Comparison of ENCODE assay signal across 17 cellular contexts in the genomic region with DNA sequence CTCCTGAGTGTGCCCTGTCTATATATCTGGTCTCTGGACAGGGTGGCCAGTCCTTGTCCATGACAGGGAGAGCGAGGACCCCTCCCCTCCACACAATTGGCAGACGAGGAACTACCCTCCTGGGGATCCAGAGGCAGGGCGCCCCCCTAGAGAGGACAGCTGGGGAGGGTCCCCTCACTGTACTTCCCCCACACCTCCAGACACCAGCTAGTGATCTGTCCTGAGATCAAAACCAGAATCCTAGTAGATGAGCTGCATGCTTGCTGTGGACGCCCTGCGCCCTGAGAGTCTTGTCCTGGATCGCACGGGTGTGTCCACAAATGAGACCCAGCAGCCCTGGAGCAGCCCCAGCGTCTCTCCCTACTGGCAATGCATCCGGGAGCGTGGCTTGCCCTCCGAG.
"Had no signal": no experiment of that assay in that cellular context is flagged by ENCODE, and none has a peak within 500 bp of the region (broad histone marks: within the 10 kb centered on the region; RNA-seq: fewer than 3 reads in every experiment).

No MANE protein-coding gene starts in this region.

- H3K4me3 Mint-ChIP-seq: dendritic cell treated with granulocyte-macrophage colony-stimulating factor and Interleukin-4, amounts not matched to agents 40 ng/mL and 50 ng/mL, for 4 days; naive thymus-derived CD4-positive, alpha-beta T cell had no signal

- DNase-seq: central memory CD4-positive, alpha-beta T cell; foreskin keratinocyte; head of caudate nucleus; left colon; mesendoderm; naive thymus-derived CD4-positive, alpha-beta T cell; nephron progenitor cell; spleen; stimulated activated CD4-positive, alpha-beta T cell treated with anti-CD3 and anti-CD28 coated beads, Interleukin-15, amount 100 ng/mL, for 24 hours; stimulated activated CD4-positive, alpha-beta T cell treated with anti-CD3 and anti-CD28 coated beads, Interleukin-1b, Interleukin-23, amount 100 ng/mL, for 48 hours; stimulated activated CD4-positive, alpha-beta T cell treated with anti-CD3 and anti-CD28 coated beads, Interleukin-4, amount 100 ng/mL, for 4 hours; stimulated activated naive CD4-positive, alpha-beta T cell; transverse colon had no signal

- H3K36me3 Mint-ChIP-seq: naive thymus-derived CD4-positive, alpha-beta T cell had no signal

- H3K27me3 Mint-ChIP-seq: dendritic cell treated with granulocyte-macrophage colony-stimulating factor and Interleukin-4, amounts not matched to agents 40 ng/mL and 50 ng/mL, for 4 days had no signal

- H3K27ac Mint-ChIP-seq: dendritic cell treated with granulocyte-macrophage colony-stimulating factor and Interleukin-4, amounts not matched to agents 40 ng/mL and 50 ng/mL, for 4 days; naive thymus-derived CD4-positive, alpha-beta T cell; nephron progenitor cell had no signal

- H3K9me3 Mint-ChIP-seq: dendritic cell treated with granulocyte-macrophage colony-stimulating factor and Interleukin-4, amounts not matched to agents 40 ng/mL and 50 ng/mL, for 4 days; nephron progenitor cell had no signal

- ATAC-seq: foreskin keratinocyte; left colon; naive thymus-derived CD4-positive, alpha-beta T cell had no signal

- H3K9me3 ChIP-seq: neutrophil, spleen, suprapubic skin, transverse colon had no signal

- H2AFZ ChIP-seq: hepatocyte had no signal

- H3K79me2 ChIP-seq: hepatocyte had no signal

- H3K27me3 ChIP-seq: foreskin keratinocyte, hepatocyte, neutrophil, transverse colon had no signal

- H3K4me1 Mint-ChIP-seq: naive thymus-derived CD4-positive, alpha-beta T cell had no signal

- H3K4me2 ChIP-seq: hepatocyte had no signal

- H3K4me3 ChIP-seq: hepatocyte, spleen, suprapubic skin, transverse colon had no signal

- H3K36me3 ChIP-seq: neutrophil, spleen, suprapubic skin, transverse colon had no signal

- H3K4me1 ChIP-seq: foreskin keratinocyte, spleen, suprapubic skin had no signal

- H3K27ac ChIP-seq: foreskin keratinocyte, hepatocyte, neutrophil, spleen, suprapubic skin, transverse colon had no signal
